In the genomic region with DNA sequence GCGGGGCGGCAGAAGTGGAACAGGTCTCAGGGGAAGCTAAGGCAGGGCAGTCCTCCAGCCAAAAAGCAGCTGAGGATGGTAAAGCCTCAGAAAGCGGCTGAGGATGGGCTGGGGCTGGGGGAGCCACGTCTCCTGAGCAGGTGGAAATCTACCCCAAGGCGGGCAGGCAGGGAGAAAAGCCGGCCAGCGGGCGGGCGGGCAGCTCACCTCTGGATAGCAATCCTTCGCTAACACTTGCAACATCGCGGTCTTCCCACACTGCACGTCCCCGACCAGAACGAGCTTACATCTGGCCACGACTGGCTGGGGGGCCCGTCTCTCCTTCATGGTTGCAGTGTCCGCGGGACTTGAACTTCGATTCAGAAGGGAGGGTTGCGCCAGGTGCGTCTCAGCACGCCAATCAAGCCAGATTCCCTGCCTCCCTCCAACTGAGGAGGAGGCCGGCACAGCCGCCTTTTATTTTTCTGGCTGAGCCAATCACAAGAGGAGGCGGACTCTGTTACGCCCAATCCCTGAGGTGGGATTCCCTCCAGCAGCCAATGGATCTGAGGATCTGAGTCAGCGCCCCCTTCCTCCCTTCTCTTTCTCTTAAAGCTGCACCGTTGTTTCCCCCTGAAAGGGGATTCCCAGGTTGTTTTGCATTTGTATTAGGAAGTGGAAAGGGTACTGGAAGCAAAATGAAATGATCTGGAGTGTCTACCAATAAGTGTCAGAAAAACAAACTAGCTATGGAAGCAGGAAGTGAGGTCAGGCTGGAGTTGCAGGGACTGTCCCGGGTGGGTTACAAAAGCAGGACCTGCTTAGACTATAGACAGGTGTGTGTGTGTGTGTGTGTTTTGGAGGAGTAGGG, we compare ENCODE assay signal across 1 cellular context.
TF ChIP-seq lines count a peak whose summit lies in the region.

A gene (minus strand): TSS at position 430 of the 850 bp plus-strand sequence. CDS start 103 bp downstream, at position 327.

TF ChIP-seq in GM12878, 131 proteins besides CTCF, POLR2A, EP300 and RAD21 (continued from another document and continues in another):
- TF ChIP-seq SIN3A (IDR thresholded peaks at IDR 0.05; ENCODE audit: low read depth, low read length), result peak; percentile 62; the same call in 1 of the 2 replicates
- TF ChIP-seq RB1 (IDR thresholded peaks at IDR 0.05; ENCODE audit: borderline replicate concordance), result no peak
- TF ChIP-seq SP1 (IDR thresholded peaks at IDR 0.05; ENCODE audit: low read depth, low read length), result peak; percentile 96
- TF ChIP-seq NRF1 (conservative IDR thresholded peaks at IDR 0.05; ENCODE audit: low read depth, low read length), result no peak
- no peak for TF ChIP-seq NR2C2 (IDR thresholded peaks at IDR 0.05; ENCODE audit: borderline replicate concordance, control insufficient read depth, insufficient read length, low read depth)
- TF ChIP-seq, protein P1, sequence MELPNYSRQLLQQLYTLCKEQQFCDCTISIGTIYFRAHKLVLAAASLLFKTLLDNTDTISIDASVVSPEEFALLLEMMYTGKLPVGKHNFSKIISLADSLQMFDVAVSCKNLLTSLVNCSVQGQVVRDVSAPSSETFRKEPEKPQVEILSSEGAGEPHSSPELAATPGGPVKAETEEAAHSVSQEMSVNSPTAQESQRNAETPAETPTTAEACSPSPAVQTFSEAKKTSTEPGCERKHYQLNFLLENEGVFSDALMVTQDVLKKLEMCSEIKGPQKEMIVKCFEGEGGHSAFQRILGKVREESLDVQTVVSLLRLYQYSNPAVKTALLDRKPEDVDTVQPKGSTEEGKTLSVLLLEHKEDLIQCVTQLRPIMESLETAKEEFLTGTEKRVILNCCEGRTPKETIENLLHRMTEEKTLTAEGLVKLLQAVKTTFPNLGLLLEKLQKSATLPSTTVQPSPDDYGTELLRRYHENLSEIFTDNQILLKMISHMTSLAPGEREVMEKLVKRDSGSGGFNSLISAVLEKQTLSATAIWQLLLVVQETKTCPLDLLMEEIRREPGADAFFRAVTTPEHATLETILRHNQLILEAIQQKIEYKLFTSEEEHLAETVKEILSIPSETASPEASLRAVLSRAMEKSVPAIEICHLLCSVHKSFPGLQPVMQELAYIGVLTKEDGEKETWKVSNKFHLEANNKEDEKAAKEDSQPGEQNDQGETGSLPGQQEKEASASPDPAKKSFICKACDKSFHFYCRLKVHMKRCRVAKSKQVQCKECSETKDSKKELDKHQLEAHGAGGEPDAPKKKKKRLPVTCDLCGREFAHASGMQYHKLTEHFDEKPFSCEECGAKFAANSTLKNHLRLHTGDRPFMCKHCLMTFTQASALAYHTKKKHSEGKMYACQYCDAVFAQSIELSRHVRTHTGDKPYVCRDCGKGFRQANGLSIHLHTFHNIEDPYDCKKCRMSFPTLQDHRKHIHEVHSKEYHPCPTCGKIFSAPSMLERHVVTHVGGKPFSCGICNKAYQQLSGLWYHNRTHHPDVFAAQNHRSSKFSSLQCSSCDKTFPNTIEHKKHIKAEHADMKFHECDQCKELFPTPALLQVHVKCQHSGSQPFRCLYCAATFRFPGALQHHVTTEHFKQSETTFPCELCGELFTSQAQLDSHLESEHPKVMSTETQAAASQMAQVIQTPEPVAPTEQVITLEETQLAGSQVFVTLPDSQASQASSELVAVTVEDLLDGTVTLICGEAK (IDR thresholded peaks at IDR 0.05; ENCODE audit: borderline replicate concordance), result peak; percentile 62; the same call in 1 of the 2 replicates
- TF ChIP-seq FOS (IDR thresholded peaks at IDR 0.05; ENCODE audit: borderline replicate concordance, extremely low read depth, insufficient read length), result peak; percentile 91
- TF ChIP-seq, protein P2, sequence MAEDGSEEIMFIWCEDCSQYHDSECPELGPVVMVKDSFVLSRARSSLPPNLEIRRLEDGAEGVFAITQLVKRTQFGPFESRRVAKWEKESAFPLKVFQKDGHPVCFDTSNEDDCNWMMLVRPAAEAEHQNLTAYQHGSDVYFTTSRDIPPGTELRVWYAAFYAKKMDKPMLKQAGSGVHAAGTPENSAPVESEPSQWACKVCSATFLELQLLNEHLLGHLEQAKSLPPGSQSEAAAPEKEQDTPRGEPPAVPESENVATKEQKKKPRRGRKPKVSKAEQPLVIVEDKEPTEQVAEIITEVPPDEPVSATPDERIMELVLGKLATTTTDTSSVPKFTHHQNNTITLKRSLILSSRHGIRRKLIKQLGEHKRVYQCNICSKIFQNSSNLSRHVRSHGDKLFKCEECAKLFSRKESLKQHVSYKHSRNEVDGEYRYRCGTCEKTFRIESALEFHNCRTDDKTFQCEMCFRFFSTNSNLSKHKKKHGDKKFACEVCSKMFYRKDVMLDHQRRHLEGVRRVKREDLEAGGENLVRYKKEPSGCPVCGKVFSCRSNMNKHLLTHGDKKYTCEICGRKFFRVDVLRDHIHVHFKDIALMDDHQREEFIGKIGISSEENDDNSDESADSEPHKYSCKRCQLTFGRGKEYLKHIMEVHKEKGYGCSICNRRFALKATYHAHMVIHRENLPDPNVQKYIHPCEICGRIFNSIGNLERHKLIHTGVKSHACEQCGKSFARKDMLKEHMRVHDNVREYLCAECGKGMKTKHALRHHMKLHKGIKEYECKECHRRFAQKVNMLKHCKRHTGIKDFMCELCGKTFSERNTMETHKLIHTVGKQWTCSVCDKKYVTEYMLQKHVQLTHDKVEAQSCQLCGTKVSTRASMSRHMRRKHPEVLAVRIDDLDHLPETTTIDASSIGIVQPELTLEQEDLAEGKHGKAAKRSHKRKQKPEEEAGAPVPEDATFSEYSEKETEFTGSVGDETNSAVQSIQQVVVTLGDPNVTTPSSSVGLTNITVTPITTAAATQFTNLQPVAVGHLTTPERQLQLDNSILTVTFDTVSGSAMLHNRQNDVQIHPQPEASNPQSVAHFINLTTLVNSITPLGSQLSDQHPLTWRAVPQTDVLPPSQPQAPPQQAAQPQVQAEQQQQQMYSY (CRISPR knock-in tag; IDR thresholded peaks at IDR 0.05), result no peak
- no peak for TF ChIP-seq RAD51 (IDR thresholded peaks at IDR 0.05)
- TF ChIP-seq, protein P3, sequence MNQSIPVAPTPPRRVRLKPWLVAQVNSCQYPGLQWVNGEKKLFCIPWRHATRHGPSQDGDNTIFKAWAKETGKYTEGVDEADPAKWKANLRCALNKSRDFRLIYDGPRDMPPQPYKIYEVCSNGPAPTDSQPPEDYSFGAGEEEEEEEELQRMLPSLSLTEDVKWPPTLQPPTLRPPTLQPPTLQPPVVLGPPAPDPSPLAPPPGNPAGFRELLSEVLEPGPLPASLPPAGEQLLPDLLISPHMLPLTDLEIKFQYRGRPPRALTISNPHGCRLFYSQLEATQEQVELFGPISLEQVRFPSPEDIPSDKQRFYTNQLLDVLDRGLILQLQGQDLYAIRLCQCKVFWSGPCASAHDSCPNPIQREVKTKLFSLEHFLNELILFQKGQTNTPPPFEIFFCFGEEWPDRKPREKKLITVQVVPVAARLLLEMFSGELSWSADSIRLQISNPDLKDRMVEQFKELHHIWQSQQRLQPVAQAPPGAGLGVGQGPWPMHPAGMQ (IDR thresholded peaks at IDR 0.05; ENCODE audit: borderline replicate concordance), result no peak
- no peak for TF ChIP-seq SMC3 (IDR thresholded peaks at IDR 0.05; ENCODE audit: borderline replicate concordance, low read length)
- peak; percentile 85; the same call in 1 of the 2 replicates for TF ChIP-seq SMAD5 (IDR thresholded peaks at IDR 0.05; ENCODE audit: low read depth)
- no peak for TF ChIP-seq PAX8 (IDR thresholded peaks at IDR 0.05)
- TF ChIP-seq SUZ12 (IDR thresholded peaks at IDR 0.05; ENCODE audit: unreplicated experiment), result no peak
- TF ChIP-seq YBX1 (IDR thresholded peaks at IDR 0.05), result no peak
- TF ChIP-seq, protein P4, sequence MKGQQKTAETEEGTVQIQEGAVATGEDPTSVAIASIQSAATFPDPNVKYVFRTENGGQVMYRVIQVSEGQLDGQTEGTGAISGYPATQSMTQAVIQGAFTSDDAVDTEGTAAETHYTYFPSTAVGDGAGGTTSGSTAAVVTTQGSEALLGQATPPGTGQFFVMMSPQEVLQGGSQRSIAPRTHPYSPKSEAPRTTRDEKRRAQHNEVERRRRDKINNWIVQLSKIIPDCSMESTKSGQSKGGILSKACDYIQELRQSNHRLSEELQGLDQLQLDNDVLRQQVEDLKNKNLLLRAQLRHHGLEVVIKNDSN (IDR thresholded peaks at IDR 0.05; ENCODE audit: borderline replicate concordance, extremely low read length, insufficient read depth, low read depth, low read length), result no peak
- no peak for TF ChIP-seq KDM1A (IDR thresholded peaks at IDR 0.05; ENCODE audit: borderline replicate concordance)
- no peak for TF ChIP-seq CREM (IDR thresholded peaks at IDR 0.05; ENCODE audit: low read depth)
- peak in 1 of 2 experiments; percentile 28; a peak in 1 of 4 replicates for TF ChIP-seq BHLHE40 (IDR thresholded peaks at IDR 0.05; ENCODE audit: borderline replicate concordance in 1 of 2, low read depth in 2 of 2, low read length in 1 of 2)
- TF ChIP-seq, protein P5, sequence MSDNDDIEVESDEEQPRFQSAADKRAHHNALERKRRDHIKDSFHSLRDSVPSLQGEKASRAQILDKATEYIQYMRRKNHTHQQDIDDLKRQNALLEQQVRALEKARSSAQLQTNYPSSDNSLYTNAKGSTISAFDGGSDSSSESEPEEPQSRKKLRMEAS (IDR thresholded peaks at IDR 0.05; ENCODE audit: low read depth, low read length), result no peak
- TF ChIP-seq RBBP5 (conservative IDR thresholded peaks at IDR 0.05), result no peak
- peak; percentile 87; the same call in 1 of the 2 replicates for TF ChIP-seq TCF3 (IDR thresholded peaks at IDR 0.05; ENCODE audit: borderline replicate concordance, insufficient read depth, low read depth, low read length)
- no peak for TF ChIP-seq ZNF274 (IDR thresholded peaks at IDR 0.05; ENCODE audit: insufficient read depth, insufficient read length)
- TF ChIP-seq MEF2B (IDR thresholded peaks at IDR 0.05; ENCODE audit: partially characterized antibody, poor library complexity, severe bottlenecking), result no peak
- TF ChIP-seq, protein P6, sequence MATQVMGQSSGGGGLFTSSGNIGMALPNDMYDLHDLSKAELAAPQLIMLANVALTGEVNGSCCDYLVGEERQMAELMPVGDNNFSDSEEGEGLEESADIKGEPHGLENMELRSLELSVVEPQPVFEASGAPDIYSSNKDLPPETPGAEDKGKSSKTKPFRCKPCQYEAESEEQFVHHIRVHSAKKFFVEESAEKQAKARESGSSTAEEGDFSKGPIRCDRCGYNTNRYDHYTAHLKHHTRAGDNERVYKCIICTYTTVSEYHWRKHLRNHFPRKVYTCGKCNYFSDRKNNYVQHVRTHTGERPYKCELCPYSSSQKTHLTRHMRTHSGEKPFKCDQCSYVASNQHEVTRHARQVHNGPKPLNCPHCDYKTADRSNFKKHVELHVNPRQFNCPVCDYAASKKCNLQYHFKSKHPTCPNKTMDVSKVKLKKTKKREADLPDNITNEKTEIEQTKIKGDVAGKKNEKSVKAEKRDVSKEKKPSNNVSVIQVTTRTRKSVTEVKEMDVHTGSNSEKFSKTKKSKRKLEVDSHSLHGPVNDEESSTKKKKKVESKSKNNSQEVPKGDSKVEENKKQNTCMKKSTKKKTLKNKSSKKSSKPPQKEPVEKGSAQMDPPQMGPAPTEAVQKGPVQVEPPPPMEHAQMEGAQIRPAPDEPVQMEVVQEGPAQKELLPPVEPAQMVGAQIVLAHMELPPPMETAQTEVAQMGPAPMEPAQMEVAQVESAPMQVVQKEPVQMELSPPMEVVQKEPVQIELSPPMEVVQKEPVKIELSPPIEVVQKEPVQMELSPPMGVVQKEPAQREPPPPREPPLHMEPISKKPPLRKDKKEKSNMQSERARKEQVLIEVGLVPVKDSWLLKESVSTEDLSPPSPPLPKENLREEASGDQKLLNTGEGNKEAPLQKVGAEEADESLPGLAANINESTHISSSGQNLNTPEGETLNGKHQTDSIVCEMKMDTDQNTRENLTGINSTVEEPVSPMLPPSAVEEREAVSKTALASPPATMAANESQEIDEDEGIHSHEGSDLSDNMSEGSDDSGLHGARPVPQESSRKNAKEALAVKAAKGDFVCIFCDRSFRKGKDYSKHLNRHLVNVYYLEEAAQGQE (IDR thresholded peaks at IDR 0.05; ENCODE audit: low read depth, low read length), result no peak
- TF ChIP-seq, protein P7, sequence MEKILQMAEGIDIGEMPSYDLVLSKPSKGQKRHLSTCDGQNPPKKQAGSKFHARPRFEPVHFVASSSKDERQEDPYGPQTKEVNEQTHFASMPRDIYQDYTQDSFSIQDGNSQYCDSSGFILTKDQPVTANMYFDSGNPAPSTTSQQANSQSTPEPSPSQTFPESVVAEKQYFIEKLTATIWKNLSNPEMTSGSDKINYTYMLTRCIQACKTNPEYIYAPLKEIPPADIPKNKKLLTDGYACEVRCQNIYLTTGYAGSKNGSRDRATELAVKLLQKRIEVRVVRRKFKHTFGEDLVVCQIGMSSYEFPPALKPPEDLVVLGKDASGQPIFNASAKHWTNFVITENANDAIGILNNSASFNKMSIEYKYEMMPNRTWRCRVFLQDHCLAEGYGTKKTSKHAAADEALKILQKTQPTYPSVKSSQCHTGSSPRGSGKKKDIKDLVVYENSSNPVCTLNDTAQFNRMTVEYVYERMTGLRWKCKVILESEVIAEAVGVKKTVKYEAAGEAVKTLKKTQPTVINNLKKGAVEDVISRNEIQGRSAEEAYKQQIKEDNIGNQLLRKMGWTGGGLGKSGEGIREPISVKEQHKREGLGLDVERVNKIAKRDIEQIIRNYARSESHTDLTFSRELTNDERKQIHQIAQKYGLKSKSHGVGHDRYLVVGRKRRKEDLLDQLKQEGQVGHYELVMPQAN (conservative IDR thresholded peaks at IDR 0.05), result peak; percentile 86
- TF ChIP-seq ZNF217 (IDR thresholded peaks at IDR 0.05), result no peak
- TF ChIP-seq PAX5 (IDR thresholded peaks at IDR 0.05; ENCODE audit: borderline replicate concordance, low read depth, low read length), result no peak
- no peak; the same call in 1 of the 2 replicates for TF ChIP-seq TBL1XR1 (IDR thresholded peaks at IDR 0.05; ENCODE audit: low read depth, low read length)
- peak; percentile 91 for TF ChIP-seq TAF1 (IDR thresholded peaks at IDR 0.05; ENCODE audit: borderline replicate concordance, low read depth, low read length)
- TF ChIP-seq, protein P8, sequence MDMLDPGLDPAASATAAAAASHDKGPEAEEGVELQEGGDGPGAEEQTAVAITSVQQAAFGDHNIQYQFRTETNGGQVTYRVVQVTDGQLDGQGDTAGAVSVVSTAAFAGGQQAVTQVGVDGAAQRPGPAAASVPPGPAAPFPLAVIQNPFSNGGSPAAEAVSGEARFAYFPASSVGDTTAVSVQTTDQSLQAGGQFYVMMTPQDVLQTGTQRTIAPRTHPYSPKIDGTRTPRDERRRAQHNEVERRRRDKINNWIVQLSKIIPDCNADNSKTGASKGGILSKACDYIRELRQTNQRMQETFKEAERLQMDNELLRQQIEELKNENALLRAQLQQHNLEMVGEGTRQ (IDR thresholded peaks at IDR 0.05; ENCODE audit: borderline replicate concordance, low read depth, low read length), result no peak
- TF ChIP-seq TCF12 (IDR thresholded peaks at IDR 0.05; ENCODE audit: low read depth, low read length), result no peak
- TF ChIP-seq, protein P9, sequence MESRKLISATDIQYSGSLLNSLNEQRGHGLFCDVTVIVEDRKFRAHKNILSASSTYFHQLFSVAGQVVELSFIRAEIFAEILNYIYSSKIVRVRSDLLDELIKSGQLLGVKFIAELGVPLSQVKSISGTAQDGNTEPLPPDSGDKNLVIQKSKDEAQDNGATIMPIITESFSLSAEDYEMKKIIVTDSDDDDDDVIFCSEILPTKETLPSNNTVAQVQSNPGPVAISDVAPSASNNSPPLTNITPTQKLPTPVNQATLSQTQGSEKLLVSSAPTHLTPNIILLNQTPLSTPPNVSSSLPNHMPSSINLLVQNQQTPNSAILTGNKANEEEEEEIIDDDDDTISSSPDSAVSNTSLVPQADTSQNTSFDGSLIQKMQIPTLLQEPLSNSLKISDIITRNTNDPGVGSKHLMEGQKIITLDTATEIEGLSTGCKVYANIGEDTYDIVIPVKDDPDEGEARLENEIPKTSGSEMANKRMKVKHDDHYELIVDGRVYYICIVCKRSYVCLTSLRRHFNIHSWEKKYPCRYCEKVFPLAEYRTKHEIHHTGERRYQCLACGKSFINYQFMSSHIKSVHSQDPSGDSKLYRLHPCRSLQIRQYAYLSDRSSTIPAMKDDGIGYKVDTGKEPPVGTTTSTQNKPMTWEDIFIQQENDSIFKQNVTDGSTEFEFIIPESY (IDR thresholded peaks at IDR 0.05), result no peak
- peak; percentile 67 for TF ChIP-seq RELA (IDR thresholded peaks at IDR 0.05; ENCODE audit: borderline replicate concordance, partially characterized antibody)
- TF ChIP-seq HDAC2 (IDR thresholded peaks at IDR 0.05), result no peak
